In the genomic region with DNA sequence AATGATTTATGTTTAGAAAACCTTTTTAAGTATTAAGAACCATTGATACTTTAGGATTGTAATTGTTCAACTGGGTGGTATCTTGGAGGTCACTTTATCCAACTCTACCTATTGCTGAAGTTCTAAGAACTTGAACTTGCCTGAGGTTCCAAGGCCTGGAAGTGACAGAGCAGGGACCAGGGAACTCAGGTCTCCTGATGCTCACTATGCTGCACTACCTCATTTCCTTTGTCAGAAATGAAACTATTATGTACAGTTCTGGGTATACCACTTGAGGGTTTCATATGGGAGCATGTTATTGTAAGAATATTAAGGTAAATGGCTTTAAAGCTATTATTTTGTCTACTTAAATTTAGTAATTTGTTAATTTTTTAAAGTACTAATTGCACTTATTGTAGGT, we compare ENCODE assay signal across 10 cellular contexts. TPM values are rescaled to one million over a fixed set of nuclear protein-coding genes. Genes with fewer than 3 reads are reported as not detected.
DNase-seq lines count a peak whose midpoint lies in the region; ATAC-seq and FAIRE-seq lines count a peak whose summit lies in the region.
"Had no signal": no experiment of that assay in that cellular context is flagged by ENCODE, and none has a peak within 500 bp of the region (broad histone marks: within the 10 kb centered on the region; RNA-seq: fewer than 3 reads in every experiment).

No MANE protein-coding gene starts in this region.

- peaks cover 48 to 60% of the 10 kb centered on the region in 2 donors for H3K4me1 Mint-ChIP-seq in immature natural killer cell

- FAIRE-seq in GM18507 (lab: Jason Lieb, UNC) = peak; percentile 72

- peak; percentile 35 for ATAC-seq in GM21528 (IDR thresholded peaks at IDR 0.05; ENCODE audit: low FRiP score, unreplicated experiment)

- H3K27ac Mint-ChIP-seq in immature natural killer cell = peak overlapping the region; percentile 84 to 94 (median 88)

- no peaks in the 10 kb centered on the region for H3K36me3 Mint-ChIP-seq in immature natural killer cell

- H3K4me3 Mint-ChIP-seq in immature natural killer cell = peak overlapping the region; percentile 34 to 77 (median 61)

- no peaks in the 10 kb centered on the region for H3K9me3 Mint-ChIP-seq in immature natural killer cell

- DNase-seq in GM18507 (ENCODE audit: extremely low spot score, insufficient read length, low read depth) (no peak), NAMALWA (ENCODE audit: low spot score) (peak; percentile 11), immature natural killer cell (no peak), posterior cingulate gyrus (no peak), MV-4-11 (lab: John Stamatoyannopoulos, UW) (no peak), midbrain (lab: John Stamatoyannopoulos, UW) (no peak), HCEC 1CT (no peak)
- DNase-seq: activated effector memory CD4-positive, alpha-beta T cell treated with Interleukin-2 at 50 U/mL for 16 hours; NCI-H2171 treated with DMSO at 0.1 percent for 48 hours had no signal

- H3K27me3 Mint-ChIP-seq in immature natural killer cell (ENCODE audit: low read depth in 3 of 3) = peaks cover 10 to 16% (median 13%) of the 10 kb centered on the region in 3 donors

- intact Hi-C loops in posterior cingulate gyrus (cut with DNase I) = loop anchor here (5.0 to 10.0 kb wide), 3 partner anchors 78 to 851 kb away; partner anchors contain the start of gene KIF5C

RNA-seq across cellular contexts. Expression of gene MBD5, which starts 3.0 kb away (rescaled TPM):
- polyA plus RNA-seq in immature natural killer cell = 10 to 100 TPM; 10.0 to 19.2 (median 14.3) TPM

RNA-seq across cellular contexts. Expression of gene ORC4, which starts 3.3 kb away (rescaled TPM):
- 10 to 100 TPM; 26.5 to 57.3 (median 52.3) TPM for polyA plus RNA-seq in immature natural killer cell
